ENCODE assay signal across 21 cellular contexts in genomic region chrX:101918746-101919145, GRCh38. TPM values are rescaled to one million over a fixed set of nuclear protein-coding genes. Genes with fewer than 3 reads are reported as not detected.
DNase-seq lines count a peak whose midpoint lies in the region; ATAC-seq and TF ChIP-seq lines count a peak whose summit lies in the region.
"Had no signal": no experiment of that assay in that cellular context is flagged by ENCODE, and none has a peak within 500 bp of the region (broad histone marks: within the 10 kb centered on the region; RNA-seq: fewer than 3 reads in every experiment).

No MANE protein-coding gene starts in this region.

- no peaks in the 10 kb centered on the region for H3K4me1 Mint-ChIP-seq in endodermal cell
- H3K4me1 Mint-ChIP-seq: B cell had no signal

- H3K27me3 Mint-ChIP-seq in endodermal cell (ENCODE audit: insufficient read depth) = no peaks in the 10 kb centered on the region
- H3K27me3 Mint-ChIP-seq: B cell; CD4-positive, alpha-beta T cell had no signal

- ATAC-seq in GM19035 (IDR thresholded peaks at IDR 0.05; ENCODE audit: unreplicated experiment) = no peak
- no peak for ATAC-seq in HG03095 (IDR thresholded peaks at IDR 0.05; ENCODE audit: unreplicated experiment)
- ATAC-seq: A549; CD8-positive, alpha-beta T cell; GM12878 had no signal

- H3K36me3 Mint-ChIP-seq in endodermal cell (ENCODE audit: low read depth) = no peaks in the 10 kb centered on the region

- H3K9me3 Mint-ChIP-seq in endodermal cell = peaks cover 54% of the 10 kb centered on the region

- H3K27ac ChIP-seq in endodermal cell (ENCODE audit: low read depth, low read length) = no peak overlapping the region
- H3K27ac ChIP-seq: 22Rv1; A549; BLaER1 treated with 17β-estradiol and CSF1 and Interleukin-3, amounts not matched to agents 10 nM and 100 nM; C4-2B had no signal

- H3K4me3 ChIP-seq in endodermal cell (ENCODE audit: low read length) = no peak overlapping the region
- H3K4me3 ChIP-seq: A549; BLaER1 treated with 17β-estradiol and CSF1 and Interleukin-3, amounts not matched to agents 10 nM and 100 nM; GM12878 had no signal

- H3K9me3 ChIP-seq in endodermal cell (ENCODE audit: control insufficient read depth, low read length) = no peaks in the 10 kb centered on the region
- H3K9me3 ChIP-seq: A549, Caco-2 had no signal

- no peaks in the 10 kb centered on the region for H3K4me1 ChIP-seq in endodermal cell (ENCODE audit: control insufficient read depth, insufficient read depth, low read length)
- H3K4me1 ChIP-seq: A549; BLaER1 treated with 17β-estradiol and CSF1 and Interleukin-3, amounts not matched to agents 10 nM and 100 nM; Caco-2 had no signal

- 91 to 100% methylated on average over 1 of the region's 1 CpG for WGBS in endodermal cell (ENCODE audit: insufficient coverage in 1 of 2, insufficient read length in 1 of 2), 2 experiments

- H3K9ac ChIP-seq in endodermal cell (ENCODE audit: extremely low read depth, low read length, poor library complexity, severe bottlenecking) = no peak overlapping the region
- H3K9ac ChIP-seq: BLaER1 treated with 17β-estradiol and CSF1 and Interleukin-3, amounts not matched to agents 10 nM and 100 nM had no signal

- peak; percentile 20 for DNase-seq in ELR (ENCODE audit: low read depth)
- DNase-seq in M059J (ENCODE audit: low read depth) = peak; percentile 1
- peak; percentile 58 for DNase-seq in dermis blood vessel endothelial cell
- DNase-seq in pulmonary artery endothelial cell (ENCODE audit: low read depth, low spot score) = peak; percentile 33
- no peak for DNase-seq in endodermal cell
- no peak for DNase-seq in activated gamma-delta T cell treated with Interleukin-2 at 50 U/mL for 16 hours
- DNase-seq: AML-193; Caco-2; Calu3; CD4-positive, alpha-beta T cell; CD8-positive, alpha-beta T cell; DMS79 treated with DMSO at 0.1 percent for 48 hours; GDM1 had no signal

- no peak overlapping the region for H3K4me3 Mint-ChIP-seq in endodermal cell
- H3K4me3 Mint-ChIP-seq: B cell; CD4-positive, alpha-beta T cell; CD8-positive, alpha-beta T cell had no signal

- no peak for TF ChIP-seq CTCF in endodermal cell (conservative IDR thresholded peaks at IDR 0.05)

- no peak overlapping the region for H3K27ac Mint-ChIP-seq in endodermal cell
- H3K27ac Mint-ChIP-seq: B cell; CD4-positive, alpha-beta T cell; CD8-positive, alpha-beta T cell had no signal

- no peaks in the 10 kb centered on the region for H3K36me3 ChIP-seq in endodermal cell (ENCODE audit: control insufficient read depth, insufficient read depth, low read length)
- H3K36me3 ChIP-seq: BLaER1 treated with 17β-estradiol and CSF1 and Interleukin-3, amounts not matched to agents 10 nM and 100 nM had no signal

- no peaks in the 10 kb centered on the region for H3K27me3 ChIP-seq in endodermal cell (ENCODE audit: control insufficient read depth, insufficient read depth, low read length, poor library complexity, severe bottlenecking)
- H3K27me3 ChIP-seq: BLaER1 treated with 17β-estradiol and CSF1 and Interleukin-3, amounts not matched to agents 10 nM and 100 nM had no signal

RNA-seq across cellular contexts. Expression of gene ZMAT1, which starts 13.1 kb away (rescaled TPM):
- 0.62 and 0.86 TPM in 2 replicates for total RNA-seq in M059J (2014; rRNA removed; shearing (Covaris generic))
- total RNA-seq in dermis blood vessel endothelial cell = 1.3 and 2.4 TPM in 2 replicates
- total RNA-seq in pulmonary artery endothelial cell = 0.95 and 1.2 TPM in 2 replicates
- 1 to 10 TPM; 6.6 to 9.0 TPM for total RNA-seq in endodermal cell
- polyA plus RNA-seq in endodermal cell (2013, experiment 1 of 2) = 7.9 TPM
- 7.7 TPM for polyA plus RNA-seq in endodermal cell (2013, experiment 2 of 2)

Comparison
In these comparisons a context has a peak if more than half of its experiments do, and no peak if none do; other contexts are left out.
1. DNase-seq: peak in ELR (single experiment), M059J (single experiment), dermis blood vessel endothelial cell (single experiment) and pulmonary artery endothelial cell (single experiment); none in endodermal cell (single experiment) and activated gamma-delta T cell treated with Interleukin-2 at 50 U/mL for 16 hours (single experiment).